ENCODE assay signal across 1 cellular context in genomic region chr6:131945971-131946370, GRCh38.
TF ChIP-seq lines count a peak whose summit lies in the region.

No MANE protein-coding gene starts in this region.

TF ChIP-seq in HepG2, 621 proteins besides CTCF, POLR2A, EP300 and RAD21 (continued from another document):
- TF ChIP-seq ZBTB26 (CRISPR knock-in tag; IDR thresholded peaks at IDR 0.05; ENCODE audit: borderline replicate concordance) (no peak), MATR3 (CRISPR knock-in tag; IDR thresholded peaks at IDR 0.05) (no peak), KMT2A (CRISPR knock-in tag; IDR thresholded peaks at IDR 0.05) (no peak), ZNF563 (CRISPR knock-in tag; IDR thresholded peaks at IDR 0.05) (no peak), NR2F1 (CRISPR knock-in tag; IDR thresholded peaks at IDR 0.05) (no peak), ZNF547 (CRISPR knock-in tag; IDR thresholded peaks at IDR 0.05) (no peak), HDAC1 (CRISPR knock-in tag; IDR thresholded peaks at IDR 0.05) (no peak)
- TF ChIP-seq, protein P1, sequence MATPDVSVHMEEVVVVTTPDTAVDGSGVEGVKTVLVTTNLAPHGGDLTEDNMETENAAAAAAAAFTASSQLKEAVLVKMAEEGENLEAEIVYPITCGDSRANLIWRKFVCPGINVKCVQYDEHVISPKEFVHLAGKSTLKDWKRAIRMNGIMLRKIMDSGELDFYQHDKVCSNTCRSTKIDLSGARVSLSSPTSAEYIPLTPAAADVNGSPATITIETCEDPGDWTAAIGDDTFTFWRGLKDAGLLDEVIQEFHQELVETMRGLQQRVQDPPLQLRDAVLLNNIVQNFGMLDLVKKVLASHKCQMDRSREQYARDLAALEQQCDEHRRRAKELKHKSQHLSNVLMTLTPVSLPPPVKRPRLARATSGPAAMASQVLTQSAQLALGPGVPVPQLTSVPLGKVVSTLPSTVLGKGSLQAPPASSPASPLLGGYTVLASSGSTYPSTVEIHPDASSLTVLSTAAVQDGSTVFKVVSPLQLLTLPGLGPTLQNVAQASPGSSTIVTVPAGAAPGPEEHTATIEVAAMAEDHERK (CRISPR knock-in tag; IDR thresholded peaks at IDR 0.05; ENCODE audit: low read depth): no peak
- TF ChIP-seq, protein P2, sequence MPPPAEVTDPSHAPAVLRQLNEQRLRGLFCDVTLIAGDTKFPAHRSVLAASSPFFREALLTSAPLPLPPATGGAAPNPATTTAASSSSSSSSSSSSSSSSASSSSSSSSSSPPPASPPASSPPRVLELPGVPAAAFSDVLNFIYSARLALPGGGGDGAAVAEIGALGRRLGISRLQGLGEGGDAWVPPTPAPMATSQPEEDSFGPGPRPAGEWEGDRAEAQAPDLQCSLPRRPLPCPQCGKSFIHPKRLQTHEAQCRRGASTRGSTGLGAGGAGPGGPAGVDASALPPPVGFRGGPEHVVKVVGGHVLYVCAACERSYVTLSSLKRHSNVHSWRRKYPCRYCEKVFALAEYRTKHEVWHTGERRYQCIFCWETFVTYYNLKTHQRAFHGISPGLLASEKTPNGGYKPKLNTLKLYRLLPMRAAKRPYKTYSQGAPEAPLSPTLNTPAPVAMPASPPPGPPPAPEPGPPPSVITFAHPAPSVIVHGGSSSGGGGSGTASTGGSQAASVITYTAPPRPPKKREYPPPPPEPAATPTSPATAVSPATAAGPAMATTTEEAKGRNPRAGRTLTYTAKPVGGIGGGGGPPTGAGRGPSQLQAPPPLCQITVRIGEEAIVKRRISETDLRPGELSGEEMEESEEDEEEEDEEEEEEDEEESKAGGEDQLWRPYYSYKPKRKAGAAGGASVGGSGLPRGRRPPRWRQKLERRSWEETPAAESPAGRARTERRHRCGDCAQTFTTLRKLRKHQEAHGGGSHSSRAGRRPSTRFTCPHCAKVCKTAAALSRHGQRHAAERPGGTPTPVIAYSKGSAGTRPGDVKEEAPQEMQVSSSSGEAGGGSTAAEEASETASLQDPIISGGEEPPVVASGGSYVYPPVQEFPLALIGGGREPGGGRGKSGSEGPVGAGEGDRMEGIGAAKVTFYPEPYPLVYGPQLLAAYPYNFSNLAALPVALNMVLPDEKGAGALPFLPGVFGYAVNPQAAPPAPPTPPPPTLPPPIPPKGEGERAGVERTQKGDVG (CRISPR knock-in tag; IDR thresholded peaks at IDR 0.05; ENCODE audit: borderline replicate concordance): no peak
- TF ChIP-seq, protein P3, sequence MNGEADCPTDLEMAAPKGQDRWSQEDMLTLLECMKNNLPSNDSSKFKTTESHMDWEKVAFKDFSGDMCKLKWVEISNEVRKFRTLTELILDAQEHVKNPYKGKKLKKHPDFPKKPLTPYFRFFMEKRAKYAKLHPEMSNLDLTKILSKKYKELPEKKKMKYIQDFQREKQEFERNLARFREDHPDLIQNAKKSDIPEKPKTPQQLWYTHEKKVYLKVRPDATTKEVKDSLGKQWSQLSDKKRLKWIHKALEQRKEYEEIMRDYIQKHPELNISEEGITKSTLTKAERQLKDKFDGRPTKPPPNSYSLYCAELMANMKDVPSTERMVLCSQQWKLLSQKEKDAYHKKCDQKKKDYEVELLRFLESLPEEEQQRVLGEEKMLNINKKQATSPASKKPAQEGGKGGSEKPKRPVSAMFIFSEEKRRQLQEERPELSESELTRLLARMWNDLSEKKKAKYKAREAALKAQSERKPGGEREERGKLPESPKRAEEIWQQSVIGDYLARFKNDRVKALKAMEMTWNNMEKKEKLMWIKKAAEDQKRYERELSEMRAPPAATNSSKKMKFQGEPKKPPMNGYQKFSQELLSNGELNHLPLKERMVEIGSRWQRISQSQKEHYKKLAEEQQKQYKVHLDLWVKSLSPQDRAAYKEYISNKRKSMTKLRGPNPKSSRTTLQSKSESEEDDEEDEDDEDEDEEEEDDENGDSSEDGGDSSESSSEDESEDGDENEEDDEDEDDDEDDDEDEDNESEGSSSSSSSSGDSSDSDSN (CRISPR knock-in tag; IDR thresholded peaks at IDR 0.05): no peak
